In the genomic region with DNA sequence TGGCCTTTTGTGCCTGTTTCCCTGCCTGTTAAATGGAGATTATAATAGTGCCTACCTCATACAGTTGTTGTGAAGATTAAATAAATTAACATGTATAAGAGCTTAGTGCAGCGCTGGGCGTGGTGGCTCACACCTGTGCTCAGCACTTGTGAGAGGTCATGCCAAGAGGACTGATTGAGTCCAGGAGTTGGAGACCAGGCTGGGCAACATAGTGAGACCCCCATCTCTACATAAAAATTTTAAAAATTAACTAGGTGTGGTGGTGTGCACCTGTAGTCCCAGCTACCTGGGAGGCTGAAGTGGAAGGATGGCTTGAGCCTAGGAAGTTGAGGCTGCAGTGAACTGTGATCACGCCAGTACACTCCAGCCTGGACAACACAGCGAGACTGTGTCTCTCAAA, we compare ENCODE assay signal across 23 cellular contexts. TPM values are rescaled to one million over a fixed set of nuclear protein-coding genes. Genes with fewer than 3 reads are reported as not detected.
DNase-seq lines count a peak whose midpoint lies in the region; ATAC-seq, FAIRE-seq and TF ChIP-seq lines count a peak whose summit lies in the region.
"Had no signal": no experiment of that assay in that cellular context is flagged by ENCODE, and none has a peak within 500 bp of the region (broad histone marks: within the 10 kb centered on the region; RNA-seq: fewer than 3 reads in every experiment).

No MANE protein-coding gene starts in this region.

- H2BK5ac ChIP-seq in neuronal stem cell (ENCODE audit: low read length) = peak overlapping the region; percentile 6

- no peak overlapping the region for H3K18ac ChIP-seq in neuronal stem cell (ENCODE audit: low read length)

- no peaks in the 10 kb centered on the region for H3K9me3 ChIP-seq in HepG2 (ENCODE audit: low read length)
- no peaks in the 10 kb centered on the region for H3K9me3 ChIP-seq in right lobe of liver
- no peaks in the 10 kb centered on the region for H3K9me3 ChIP-seq in mucosa of descending colon
- no peaks in the 10 kb centered on the region for H3K9me3 ChIP-seq in neuronal stem cell (replicated peaks in 1 of 2; ENCODE audit: control insufficient read depth in 2 of 2, insufficient read depth in 1 of 2, low read depth in 1 of 2, low read length in 2 of 2)
- H3K9me3 ChIP-seq: BE2C, MG63 had no signal

- no peak for TF ChIP-seq RAD21 in HepG2 (CRISPR knock-in tag; IDR thresholded peaks at IDR 0.05)

- no peak for TF ChIP-seq EP300 in HepG2 (IDR thresholded peaks at IDR 0.05; ENCODE audit: low read depth in 2 of 2, low read length in 2 of 2)
- TF ChIP-seq EP300 in HepG2 (CRISPR knock-in tag; IDR thresholded peaks at IDR 0.05; ENCODE audit: borderline replicate concordance) = no peak

- TF ChIP-seq CTCF in HepG2 (CRISPR knock-in tag; IDR thresholded peaks at IDR 0.05) (no peak), right lobe of liver (IDR thresholded peaks at IDR 0.05) (no peak), mucosa of descending colon (IDR thresholded peaks at IDR 0.05) (no peak)

- no peak overlapping the region for H3K27ac Mint-ChIP-seq in activated T-cell treated with anti-CD3 and anti-CD28 coated beads, Interleukin-2, amount 50 U/mL, for 72 hours
- H3K27ac Mint-ChIP-seq in stimulated activated memory B cell treated with anti-CD40 and anti-IgM and Interleukin-4, amounts not matched to agents 10 μg/mL and 1 μg/mL and 100 μg/mL, for 72 hours = no peak overlapping the region
- H3K27ac Mint-ChIP-seq: H9 had no signal

- H3K4me1 Mint-ChIP-seq in activated T-cell treated with anti-CD3 and anti-CD28 coated beads, Interleukin-2, amount 50 U/mL, for 72 hours (ENCODE audit: low read depth) = peaks cover 4% of the 10 kb centered on the region
- peaks cover 16% of the 10 kb centered on the region for H3K4me1 Mint-ChIP-seq in stimulated activated memory B cell treated with anti-CD40 and anti-IgM and Interleukin-4, amounts not matched to agents 10 μg/mL and 1 μg/mL and 100 μg/mL, for 72 hours
- H3K4me1 Mint-ChIP-seq: CD8-positive, alpha-beta memory T cell had no signal

- no peaks in the 10 kb centered on the region for H3K9me3 Mint-ChIP-seq in activated T-cell treated with anti-CD3 and anti-CD28 coated beads, Interleukin-2, amount 50 U/mL, for 72 hours
- H3K9me3 Mint-ChIP-seq in stimulated activated memory B cell treated with anti-CD40 and anti-IgM and Interleukin-4, amounts not matched to agents 10 μg/mL and 1 μg/mL and 100 μg/mL, for 72 hours = peaks cover 4% of the 10 kb centered on the region
- H3K9me3 Mint-ChIP-seq: CD8-positive, alpha-beta memory T cell; H9 had no signal

- H3K4me3 ChIP-seq in HepG2 (replicated peaks in 1 of 3; ENCODE audit: insufficient read depth in 1 of 3, low read depth in 2 of 3, low read length in 3 of 3) (no peak overlapping the region), right lobe of liver (no peak overlapping the region), mucosa of descending colon (no peak overlapping the region), neuronal stem cell (ENCODE audit: low read length in 2 of 2) (no peak overlapping the region)
- H3K4me3 ChIP-seq: GM23248, MG63 had no signal

- H2BK15ac ChIP-seq in neuronal stem cell (ENCODE audit: low read length) = no peak overlapping the region

- ATAC-seq in HepG2 = no peak
- no peak for ATAC-seq in right lobe of liver
- no peak for ATAC-seq in mucosa of descending colon
- no peak for ATAC-seq in activated T-cell treated with anti-CD3 and anti-CD28 coated beads, Interleukin-2, amount 50 U/mL, for 72 hours (replicated peaks in 1 of 2)
- ATAC-seq in GM18907 (IDR thresholded peaks at IDR 0.05; ENCODE audit: unreplicated experiment) = no peak
- no peak for ATAC-seq in stimulated activated memory B cell treated with anti-CD40 and anti-IgM and Interleukin-4, amounts not matched to agents 10 μg/mL and 1 μg/mL and 100 μg/mL, for 72 hours
- ATAC-seq: PC-3 had no signal

- H3K4ac ChIP-seq in neuronal stem cell (ENCODE audit: low read length) = no peak overlapping the region

- no peak overlapping the region for H2BK12ac ChIP-seq in neuronal stem cell (ENCODE audit: low read length)

- no peaks in the 10 kb centered on the region for H3K79me1 ChIP-seq in neuronal stem cell (ENCODE audit: low read depth, low read length)

- peak overlapping the region; percentile 61 for H3K27ac ChIP-seq in HepG2 (ENCODE audit: extremely low read length, insufficient read depth, low read length)
- no peak overlapping the region for H3K27ac ChIP-seq in right lobe of liver
- H3K27ac ChIP-seq in neuronal stem cell (replicated peaks; ENCODE audit: low read length) = no peak overlapping the region
- H3K27ac ChIP-seq: 22Rv1, GM23248 had no signal

- 94% methylated on average over 4 of the region's 4 CpGs for WGBS in HepG2 (ENCODE audit: low lambda C conversion rate)
- whole genome bisulfite sequencing in right lobe of liver (ENCODE audit: insufficient coverage, low coverage, low lambda C conversion rate, missing lambda C conversion rate) = 94% methylated on average over 4 of the region's 4 CpGs
- no CpG with 5 or more reads among the region's 4 CpGs for WGBS in neuronal stem cell (ENCODE audit: extremely low coverage in 2 of 2, insufficient read length in 2 of 2, insufficient replicate concordance in 1 of 2), 2 donors

- no peak overlapping the region for H3K4me3 Mint-ChIP-seq in activated T-cell treated with anti-CD3 and anti-CD28 coated beads, Interleukin-2, amount 50 U/mL, for 72 hours
- no peak overlapping the region for H3K4me3 Mint-ChIP-seq in stimulated activated memory B cell treated with anti-CD40 and anti-IgM and Interleukin-4, amounts not matched to agents 10 μg/mL and 1 μg/mL and 100 μg/mL, for 72 hours
- H3K4me3 Mint-ChIP-seq: CD8-positive, alpha-beta memory T cell had no signal

- no peak overlapping the region for H2AFZ ChIP-seq in HepG2 (ENCODE audit: low read length)
- no peak overlapping the region for H2AFZ ChIP-seq in neuronal stem cell (ENCODE audit: low read length)
- H2AFZ ChIP-seq: GM23248 had no signal

- peaks cover 59% of the 10 kb centered on the region for H3K27me3 Mint-ChIP-seq in activated T-cell treated with anti-CD3 and anti-CD28 coated beads, Interleukin-2, amount 50 U/mL, for 72 hours (ENCODE audit: low read depth)
- peaks cover 91% of the 10 kb centered on the region for H3K27me3 Mint-ChIP-seq in stimulated activated memory B cell treated with anti-CD40 and anti-IgM and Interleukin-4, amounts not matched to agents 10 μg/mL and 1 μg/mL and 100 μg/mL, for 72 hours

- in situ Hi-C loops in HepG2 (cut with HindIII; ENCODE audit: extremely low pct_ligation_motif_present, low pct_unique_long_range_greater_than_20kb) = no loop called here

- no peak for FAIRE-seq in HepG2 (lab: Jason Lieb, UNC)
- FAIRE-seq: HTR-8/SVneo had no signal

- H4K91ac ChIP-seq in neuronal stem cell (ENCODE audit: low read depth, low read length, poor library complexity) = no peak overlapping the region

- H3K36me3 Mint-ChIP-seq in activated T-cell treated with anti-CD3 and anti-CD28 coated beads, Interleukin-2, amount 50 U/mL, for 72 hours (ENCODE audit: insufficient read depth in 2 of 2) = no peaks in the 10 kb centered on the region
- H3K36me3 Mint-ChIP-seq in stimulated activated memory B cell treated with anti-CD40 and anti-IgM and Interleukin-4, amounts not matched to agents 10 μg/mL and 1 μg/mL and 100 μg/mL, for 72 hours = no peaks in the 10 kb centered on the region
- H3K36me3 Mint-ChIP-seq: CD14-positive monocyte; CD8-positive, alpha-beta memory T cell had no signal

- H2BK120ac ChIP-seq in neuronal stem cell (ENCODE audit: low read depth, low read length) = no peak overlapping the region

- DNase-seq in HepG2 (ENCODE audit: low spot score) (no peak), right lobe of liver (no peak), mucosa of descending colon (peak in 2 of 3 donors; percentile 33 to 40), neuronal stem cell (ENCODE audit: low spot score) (no peak)
- no peak for DNase-seq in activated T-cell treated with anti-CD3 and anti-CD28 coated beads, Interleukin-2, amount 50 U/mL, for 72 hours
- DNase-seq: ACHN; CD8-positive, alpha-beta memory T cell; DND-41; KG1; MG63; NCI-H1105 treated with DMSO at 0.1 percent for 48 hours; NCI-H2029; NCI-H524 treated with DMSO at 0.1 percent for 48 hours; NCI-H774; PC-3 had no signal

- H3K36me3 ChIP-seq in HepG2 (replicated peaks in 1 of 2; ENCODE audit: control insufficient read depth in 1 of 2, insufficient read depth in 2 of 2, low read length in 2 of 2) (no peaks in the 10 kb centered on the region), right lobe of liver (no peaks in the 10 kb centered on the region), mucosa of descending colon (ENCODE audit: low read depth) (no peaks in the 10 kb centered on the region), neuronal stem cell (replicated peaks in 1 of 2; ENCODE audit: control insufficient read depth in 2 of 2, insufficient read depth in 2 of 2, low read length in 2 of 2) (no peaks in the 10 kb centered on the region)
- H3K36me3 ChIP-seq: BE2C, MG63 had no signal

- H3K79me2 ChIP-seq in HepG2 (ENCODE audit: insufficient read depth, low read length) = peaks cover 16% of the 10 kb centered on the region

- H3K14ac ChIP-seq in neuronal stem cell (ENCODE audit: low read length) = no peak overlapping the region

- TF ChIP-seq POLR2A in HepG2 (IDR thresholded peaks at IDR 0.05; ENCODE audit: insufficient read depth in 1 of 2, low read depth in 2 of 2, low read length in 2 of 2) = no peak
- TF ChIP-seq POLR2A in right lobe of liver (IDR thresholded peaks at IDR 0.05) = no peak

- H3K4me1 ChIP-seq in HepG2 (ENCODE audit: insufficient read depth, low read length) (peaks cover 71% of the 10 kb centered on the region), right lobe of liver (peaks cover 3 to 38% (median 20%) of the 10 kb centered on the region in 4 donors), mucosa of descending colon (ENCODE audit: low read depth) (peaks cover 30% of the 10 kb centered on the region), neuronal stem cell (ENCODE audit: control insufficient read depth in 2 of 2, insufficient read depth in 1 of 2, low read depth in 1 of 2, low read length in 2 of 2) (peaks cover 10 to 28% of the 10 kb centered on the region in 2 donors)

- POLR2A ChIA-PET in HepG2 (lab: Yijun Ruan, JAX) = interaction anchor here (0.7 to 2.3 kb wide), 3 partner anchors 10 to 19 kb away, joined by 3 to 11 read pairs (median 9); partner anchors contain the start of gene CAMK2N1

- no peak overlapping the region for H3K23ac ChIP-seq in neuronal stem cell (ENCODE audit: low read depth, low read length, poor library complexity)

- H3K4me2 ChIP-seq in HepG2 (ENCODE audit: low read depth, low read length) = no peak overlapping the region
- no peak overlapping the region for H3K4me2 ChIP-seq in neuronal stem cell (ENCODE audit: insufficient read depth, low read length, poor library complexity, severe bottlenecking)

- no peak overlapping the region for H3K9ac ChIP-seq in HepG2 (ENCODE audit: insufficient read depth, low read depth, low read length)
- H3K9ac ChIP-seq in neuronal stem cell (ENCODE audit: low read depth, low read length, poor library complexity) = no peak overlapping the region
- H3K9ac ChIP-seq: GM23248 had no signal

- CTCF ChIA-PET in HepG2 (lab: Yijun Ruan, JAX; ENCODE audit: low intra/inter-chr PET ratio, low total read pairs) = no interaction called here

- no peak overlapping the region for H4K8ac ChIP-seq in neuronal stem cell (ENCODE audit: low read depth, low read length)

- no peaks in the 10 kb centered on the region for H4K20me1 ChIP-seq in HepG2 (ENCODE audit: insufficient read depth, low read length)

- H3K27me3 ChIP-seq in HepG2 (ENCODE audit: control insufficient read depth in 1 of 2, insufficient read depth in 2 of 2, low read length in 2 of 2) = no peaks in the 10 kb centered on the region
- no peaks in the 10 kb centered on the region for H3K27me3 ChIP-seq in right lobe of liver
- H3K27me3 ChIP-seq in neuronal stem cell (ENCODE audit: control insufficient read depth in 3 of 3, insufficient read depth in 3 of 3, low read depth in 1 of 3, low read length in 3 of 3) = peaks cover 0 to 8% (median 3%) of the 10 kb centered on the region in 3 experiments
- H3K27me3 ChIP-seq: BE2C, MG63 had no signal

- intact Hi-C loops in HepG2 (cut with micrococcal nuclease; ENCODE audit: unreplicated experiment) = no loop called here
- intact Hi-C loops in right lobe of liver (cut with DNase I) = no loop called here
- intact Hi-C loops in mucosa of descending colon (cut with DNase I, micrococcal nuclease) = no loop called here

- H2AK5ac ChIP-seq in neuronal stem cell (ENCODE audit: low read depth, low read length) = no peak overlapping the region

- no TSS peak for BruUV-seq in HepG2 (replicated peaks; lab: Mats Ljungman, UMichigan)

RNA-seq across cellular contexts. Expression of gene CAMK2N1, which starts 12.1 kb away (rescaled TPM):
- total RNA-seq in HepG2 (2016; rRNA removed; fragmentation: Illumina TruSeq; extraction: Trizol) (38.6 and 44.3 TPM in 2 replicates), right lobe of liver (10 to 100 TPM; 10.4 to 30.2 (median 20.1) TPM), mucosa of descending colon (100 to 1,000 TPM; 162 to 274 (median 163) TPM)
- total RNA-seq in HepG2 (2016; cell fraction: cytosol; rRNA removed; fragmentation: Illumina TruSeq; extraction: Trizol; ENCODE audit: low read depth) = 53.6 and 65.2 TPM in 2 replicates
- 39.6 and 42.8 TPM in 2 replicates for total RNA-seq in HepG2 (2016; cell fraction: insoluble cytoplasmic fraction; rRNA removed; fragmentation: Illumina TruSeq; extraction: Trizol)
- 110 and 117 TPM in 2 replicates for total RNA-seq in HepG2 (2016; cell fraction: membrane; rRNA removed; fragmentation: Illumina TruSeq; extraction: Trizol)
- total RNA-seq in HepG2 (2016; cell fraction: nucleus; rRNA removed; fragmentation: Illumina TruSeq; extraction: Trizol) = 21.4 and 29.3 TPM in 2 replicates
- 32.7 and 38.0 TPM in 2 replicates for polyA plus RNA-seq in HepG2 (2011; rRNA removed)
- polyA plus RNA-seq in HepG2 (2011; cell fraction: cytosol; rRNA removed) = 27.0 and 40.8 TPM in 2 replicates
- polyA plus RNA-seq in HepG2 (2011; cell fraction: nucleus; rRNA removed) = 23.2 and 28.1 TPM in 2 replicates
- polyA plus RNA-seq in HepG2 (2012) = 108 and 112 TPM in 2 replicates
- 238 and 250 TPM in 2 replicates for polyA plus RNA-seq in HepG2 (2016; cell fraction: cytosol; fragmentation: Illumina TruSeq; extraction: Trizol; ENCODE audit: low read depth)
- polyA plus RNA-seq in HepG2 (2016; cell fraction: insoluble cytoplasmic fraction; fragmentation: Illumina TruSeq; extraction: Trizol; ENCODE audit: low read depth) = 120 and 152 TPM in 2 replicates
- polyA plus RNA-seq in HepG2 (2016; cell fraction: membrane; fragmentation: Illumina TruSeq; extraction: Trizol; ENCODE audit: low read depth) = 340 and 368 TPM in 2 replicates
- polyA plus RNA-seq in HepG2 (2016; cell fraction: nucleus; fragmentation: Illumina TruSeq; extraction: Trizol; ENCODE audit: insufficient read depth, low read depth) = 110 and 112 TPM in 2 replicates
- polyA minus RNA-seq in HepG2 (2011; rRNA and poly(A)+ RNA removed; ENCODE audit: low replicate concordance) = 0.12 and 20.9 TPM in 2 replicates
- 34.7 and 39.2 TPM in 2 replicates for polyA minus RNA-seq in HepG2 (2011; cell fraction: cytosol; rRNA and poly(A)+ RNA removed)
- 19.4 and 21.5 TPM in 2 replicates for polyA minus RNA-seq in HepG2 (2011; cell fraction: nucleus; rRNA and poly(A)+ RNA removed)
- 61.9 TPM for polyA plus RNA-seq in neuronal stem cell (2013, experiment 1 of 2)
- 63.1 TPM for polyA plus RNA-seq in neuronal stem cell (2013, experiment 2 of 2)
- total RNA-seq in activated T-cell treated with anti-CD3 and anti-CD28 coated beads, Interleukin-2, amount 50 U/mL, for 72 hours = 1 to 10 TPM; 1.2 to 3.0 TPM
- polyA plus RNA-seq: CD14-positive monocyte had no signal

RNA-seq across cellular contexts. Expression of gene MUL1, which starts 34.1 kb away (rescaled TPM):
- total RNA-seq in HepG2 (2016; rRNA removed; fragmentation: Illumina TruSeq; extraction: Trizol) (13.5 and 26.5 TPM in 2 replicates), right lobe of liver (10 to 100 TPM; 14.4 to 33.6 (median 16.7) TPM), mucosa of descending colon (10 to 100 TPM; 31.5 to 44.9 (median 44.7) TPM)
- 3.2 TPM in 2 replicates for total RNA-seq in HepG2 (2016; cell fraction: cytosol; rRNA removed; fragmentation: Illumina TruSeq; extraction: Trizol; ENCODE audit: low read depth)
- 14.3 and 26.3 TPM in 2 replicates for total RNA-seq in HepG2 (2016; cell fraction: insoluble cytoplasmic fraction; rRNA removed; fragmentation: Illumina TruSeq; extraction: Trizol)
- 8.5 and 8.6 TPM in 2 replicates for total RNA-seq in HepG2 (2016; cell fraction: membrane; rRNA removed; fragmentation: Illumina TruSeq; extraction: Trizol)
- 23.1 and 27.3 TPM in 2 replicates for total RNA-seq in HepG2 (2016; cell fraction: nucleus; rRNA removed; fragmentation: Illumina TruSeq; extraction: Trizol)
- polyA plus RNA-seq in HepG2 (2011; rRNA removed) = 21.5 and 27.5 TPM in 2 replicates
- 23.9 and 24.3 TPM in 2 replicates for polyA plus RNA-seq in HepG2 (2011; cell fraction: cytosol; rRNA removed)
- 10.0 and 11.8 TPM in 2 replicates for polyA plus RNA-seq in HepG2 (2011; cell fraction: nucleus; rRNA removed)
- polyA plus RNA-seq in HepG2 (2012) = 14.9 and 20.0 TPM in 2 replicates
- polyA plus RNA-seq in HepG2 (2016; cell fraction: cytosol; fragmentation: Illumina TruSeq; extraction: Trizol; ENCODE audit: low read depth) = 2.4 and 2.6 TPM in 2 replicates
- 11.3 and 11.9 TPM in 2 replicates for polyA plus RNA-seq in HepG2 (2016; cell fraction: insoluble cytoplasmic fraction; fragmentation: Illumina TruSeq; extraction: Trizol; ENCODE audit: low read depth)
- polyA plus RNA-seq in HepG2 (2016; cell fraction: membrane; fragmentation: Illumina TruSeq; extraction: Trizol; ENCODE audit: low read depth) = 4.4 and 5.3 TPM in 2 replicates
- polyA plus RNA-seq in HepG2 (2016; cell fraction: nucleus; fragmentation: Illumina TruSeq; extraction: Trizol; ENCODE audit: insufficient read depth, low read depth) = 30.1 and 33.2 TPM in 2 replicates
- polyA minus RNA-seq in HepG2 (2011; rRNA and poly(A)+ RNA removed; ENCODE audit: low replicate concordance) = 40.2 and 48.7 TPM in 2 replicates
- 14.6 and 15.2 TPM in 2 replicates for polyA minus RNA-seq in HepG2 (2011; cell fraction: cytosol; rRNA and poly(A)+ RNA removed)
- polyA minus RNA-seq in HepG2 (2011; cell fraction: nucleus; rRNA and poly(A)+ RNA removed) = 14.5 TPM in 2 replicates
- polyA plus RNA-seq in neuronal stem cell (2013, experiment 1 of 2) = 10.7 TPM
- polyA plus RNA-seq in neuronal stem cell (2013, experiment 2 of 2) = 10.3 TPM
- total RNA-seq in activated T-cell treated with anti-CD3 and anti-CD28 coated beads, Interleukin-2, amount 50 U/mL, for 72 hours = 10 to 100 TPM; 17.0 to 20.1 TPM

Comparison
In these comparisons a context has a peak if more than half of its experiments do, and no peak if none do; other contexts are left out.
1. DNase-seq: peak in mucosa of descending colon (2 of 3); none in HepG2 (single experiment), right lobe of liver (0 of 3), neuronal stem cell (single experiment) and activated T-cell treated with anti-CD3 and anti-CD28 coated beads, Interleukin-2, amount 50 U/mL, for 72 hours (0 of 2).